In the genomic region with DNA sequence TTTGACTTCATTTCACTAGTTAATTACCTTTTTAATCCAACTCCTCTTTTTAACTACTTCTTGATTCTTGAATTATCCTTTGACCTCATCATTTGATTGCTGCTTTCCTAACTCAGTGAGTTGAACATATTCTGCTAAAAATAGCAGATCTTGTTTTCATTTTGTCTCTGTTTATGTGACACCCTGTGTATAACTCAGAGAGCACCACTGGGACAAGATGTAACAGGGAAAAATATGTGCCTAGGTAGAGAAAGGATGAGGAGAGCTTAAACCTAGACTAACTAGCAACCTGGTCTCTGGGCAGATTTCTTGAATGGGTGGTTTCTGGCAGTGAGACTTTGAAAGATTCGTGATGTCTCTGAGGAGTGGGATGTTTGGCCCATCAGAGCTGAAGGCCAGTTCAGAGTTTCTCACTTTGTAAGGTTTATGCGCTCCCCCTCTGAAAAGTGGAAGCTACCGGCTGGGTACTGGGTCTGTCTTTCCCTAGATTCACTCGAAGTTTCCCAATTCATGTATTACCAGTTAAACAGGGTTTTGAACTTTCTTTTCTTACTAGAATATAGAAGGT, we compare ENCODE assay signal across 20 cellular contexts.
"Had no signal": no experiment of that assay in that cellular context is flagged by ENCODE, and none has a peak within 500 bp of the region (broad histone marks: within the 10 kb centered on the region; RNA-seq: fewer than 3 reads in every experiment).

No MANE protein-coding gene starts in this region.

- DNase-seq: KBM-7, NCI-H1092, NCI-H1105 treated with DMSO at 0.1 percent for 48 hours, NCI-H1417 treated with DMSO at 0.1 percent for 48 hours, NCI-H146, NCI-H1694 treated with DMSO at 0.1 percent for 48 hours, NCI-H1930, NCI-H2081, NCI-H2107, NCI-H2227 treated with DMSO at 0.1 percent for 48 hours, NCI-H524, NCI-H526 treated with DMSO at 0.1 percent for 48 hours, NCI-H748 treated with DMSO at 0.1 percent for 48 hours, RPMI8226, SHP77, SK-N-SH, SW 1271 had no signal

- H3K4me3 Mint-ChIP-seq: IgD-negative memory B cell had no signal

- H3K27ac Mint-ChIP-seq: IgD-negative memory B cell had no signal

- H3K9me3 ChIP-seq: SK-N-SH had no signal

- H3K9me3 Mint-ChIP-seq: IgD-negative memory B cell had no signal

- ATAC-seq: HepG2 had no signal

- FAIRE-seq: HepG2, RCC 7860 had no signal
